Comparison of ENCODE assay signal across 8 cellular contexts in genomic region chr19:42270346-42271044, GRCh38. TPM values are rescaled to one million over a fixed set of nuclear protein-coding genes. Genes with fewer than 3 reads are reported as not detected.
A peak's percentile ranks its signal among the peaks of the same experiment; 100 is the strongest.
DNase-seq lines count a peak whose midpoint lies in the region; ATAC-seq, FAIRE-seq and TF ChIP-seq lines count a peak whose summit lies in the region.

No MANE protein-coding gene starts in this region.

- TF ChIP-seq POLR2A in H54 (IDR thresholded peaks at IDR 0.05; ENCODE audit: low read depth, low read length) = peak; percentile 55
- TF ChIP-seq POLR2A in K562 (conservative IDR thresholded peaks at IDR 0.05) = 0 out of 2 replicates have a peak, but pooled peaks have one; percentile 33

- H3K79me2 ChIP-seq in K562 (ENCODE audit: control insufficient read depth, insufficient read depth, low read length) = peaks cover 32% of the 10 kb centered on the region

- H3K9me1 ChIP-seq in K562 (ENCODE audit: control insufficient read depth, insufficient read depth, low read length) = no peaks in the 10 kb centered on the region

- CTCF ChIA-PET in K562 (lab: Yijun Ruan, JAX; ENCODE audit: low intra/inter-chr PET ratio) = no interaction called here

- no peak for TF ChIP-seq CTCF in K562 (IDR thresholded peaks at IDR 0.05 in 2 of 3, conservative IDR thresholded peaks at IDR 0.05 in 1 of 3; ENCODE audit: insufficient read depth in 2 of 3, low read depth in 1 of 3, low read length in 3 of 3)

- peak overlapping the region; percentile 97 to 99 for H3K9ac ChIP-seq in K562 (ENCODE audit: insufficient read depth in 1 of 2, low read depth in 2 of 2, low read length in 2 of 2)

- H3K4me1 ChIP-seq in K562 (replicated peaks in 1 of 2; ENCODE audit: control insufficient read depth in 2 of 2, insufficient read depth in 2 of 2, low read length in 2 of 2) = peaks cover 17 to 56% of the 10 kb centered on the region in 2 experiments

- no peak for TF ChIP-seq EP300 in K562 (IDR thresholded peaks at IDR 0.05; ENCODE audit: low read length)

- in situ Hi-C loops in K562 (cut with MboI) = no loop called here

- peaks cover 44% of the 10 kb centered on the region for H3K36me3 ChIP-seq in K562 (ENCODE audit: control insufficient read depth, insufficient read depth, low read length)

- POLR2A ChIA-PET in K562 (lab: Yijun Ruan, JAX) = interaction anchor here (0.7 to 2.9 kb wide), 7 partner anchors 9 to 408 kb away, joined by 3 to 16 read pairs (median 4); no protein-coding TSS in a partner anchor

- 9% methylated on average over 18 of the region's 18 CpGs for WGBS in K562 (ENCODE audit: insufficient coverage, low coverage, missing lambda C conversion rate)

- peak overlapping the region; percentile 91 for H3K27ac ChIP-seq in K562 (ENCODE audit: extremely low read depth, low read depth, low read length)

- FAIRE-seq in H54 (lab: Jason Lieb, UNC) (no peak), K562 (lab: Jason Lieb, UNC) (peak; percentile 48)

- H2AFZ ChIP-seq in K562 (ENCODE audit: low read depth, low read length) = peak overlapping the region; percentile 53

- H3K4me2 ChIP-seq in K562 (ENCODE audit: insufficient read depth, low read length) = peak overlapping the region; percentile 96

- no peak for TF ChIP-seq RAD21 in K562 (CRISPR knock-in tag; conservative IDR thresholded peaks at IDR 0.05 in 1 of 2, IDR thresholded peaks at IDR 0.05 in 1 of 2)

- DNase-seq in AG08395 (ENCODE audit: low spot score) = peak; percentile 80
- peak; percentile 90 for DNase-seq in H54 (ENCODE audit: insufficient read length, low spot score)
- DNase-seq in T-helper 9 cell = peak; percentile 61
- DNase-seq in K562 (ENCODE audit: extremely low read depth in 1 of 4, low spot score in 3 of 4) = peak in 2 of 4 experiments; percentile 42 to 62
- peak; percentile 77 for DNase-seq in left lobe of liver (ENCODE audit: low spot score)
- DNase-seq in stimulated activated CD4-positive, alpha-beta T cell treated with anti-CD3 and anti-CD28 coated beads, TNF-alpha, amount 100 ng/mL, for 48 hours (ENCODE audit: low read depth in 3 of 3) = peak in 2 of 3 donors; percentile 62 to 66
- no peak for DNase-seq in cerebellum (ENCODE audit: low spot score)

- no peaks in the 10 kb centered on the region for H3K27me3 ChIP-seq in K562 (ENCODE audit: control insufficient read depth in 2 of 2, insufficient read depth in 2 of 2, low read length in 2 of 2)

- H4K20me1 ChIP-seq in K562 (replicated peaks; ENCODE audit: control insufficient read depth, insufficient read depth, low read length) = no peaks in the 10 kb centered on the region

- peak overlapping the region; percentile 54 for H3K4me3 ChIP-seq in K562

- no peaks in the 10 kb centered on the region for H3K9me3 ChIP-seq in K562 (replicated peaks; ENCODE audit: control insufficient read depth, insufficient read depth, low read depth, low read length)

- intact Hi-C loops in K562 (cut with micrococcal nuclease) = no loop called here

- no peak for ATAC-seq in K562
- peak; percentile 17 for ATAC-seq in left lobe of liver
- no peak for ATAC-seq in GM21717 (IDR thresholded peaks at IDR 0.05; ENCODE audit: unreplicated experiment)

- no TSS peak for BruUV-seq in K562 (replicated peaks; lab: Mats Ljungman, UMichigan)

RNA-seq across cellular contexts. Expression of gene CIC, which starts 1.4 kb away (rescaled TPM):
- 24.1 and 86.8 TPM in 2 replicates for total RNA-seq in K562 (2011; cell fraction: chromatin; rRNA removed; ENCODE audit: low replicate concordance)
- total RNA-seq in K562 (2011; cell fraction: nucleolus; rRNA removed) = 64.6 and 65.9 TPM in 2 replicates
- total RNA-seq in K562 (2011; cell fraction: nucleoplasm; rRNA removed) = 39.3 and 41.3 TPM in 2 replicates
- total RNA-seq in K562 (2014; rRNA removed) (13.6 and 13.7 TPM in 2 replicates), K562 (2014; rRNA removed; fragmentation: Illumina TruSeq; extraction: Trizol) (1.5 and 2.2 TPM in 2 replicates), K562 (2015; rRNA removed; fragmentation: Illumina TruSeq; extraction: Trizol) (8.6 and 8.7 TPM in 2 replicates), K562 (2021) (37.6 and 44.7 TPM in 2 replicates), left lobe of liver (25.2 TPM), cerebellum (24.0 TPM)
- polyA plus RNA-seq in K562 (2011; rRNA removed) (3.0 and 5.8 TPM in 2 replicates), K562 (2014; fragmentation: Illumina TruSeq; extraction: Trizol) (12.0 and 21.5 TPM in 2 replicates), K562 (2014; fragmentation: Nextera tagmentation; extraction: Ambion mirVana) (under 1 TPM; 0.07 to 0.13 TPM), K562 (2014; rRNA removed) (18.9 and 19.9 TPM in 2 replicates)
- 4.3 and 10.0 TPM in 2 replicates for polyA plus RNA-seq in K562 (2011; cell fraction: cytosol; rRNA removed)
- polyA plus RNA-seq in K562 (2011; cell fraction: nucleus; rRNA removed) = 37.3 and 64.7 TPM in 2 replicates
- 24.4 and 27.9 TPM in 2 replicates for polyA plus RNA-seq in K562 (2012)
- 1.8 and 2.4 TPM in 2 replicates for polyA minus RNA-seq in K562 (2011; rRNA and poly(A)+ RNA removed)
- 12.8 and 21.3 TPM in 2 replicates for polyA minus RNA-seq in K562 (2011; cell fraction: cytosol; rRNA and poly(A)+ RNA removed)
- 14.4 and 16.6 TPM in 2 replicates for polyA minus RNA-seq in K562 (2011; cell fraction: nucleus; rRNA and poly(A)+ RNA removed)

RNA-seq across cellular contexts. Expression of gene ERF, which starts 15.6 kb away (rescaled TPM):
- total RNA-seq in K562 (2011; cell fraction: chromatin; rRNA removed; ENCODE audit: low replicate concordance) = 105 and 266 TPM in 2 replicates
- total RNA-seq in K562 (2011; cell fraction: nucleolus; rRNA removed) = 150 and 152 TPM in 2 replicates
- total RNA-seq in K562 (2011; cell fraction: nucleoplasm; rRNA removed) = 89.4 and 93.6 TPM in 2 replicates
- total RNA-seq in K562 (2014; rRNA removed) (27.1 and 29.8 TPM in 2 replicates), K562 (2014; rRNA removed; fragmentation: Illumina TruSeq; extraction: Trizol) (19.0 and 20.0 TPM in 2 replicates), K562 (2015; rRNA removed; fragmentation: Illumina TruSeq; extraction: Trizol) (26.5 and 30.0 TPM in 2 replicates), K562 (2021) (72.7 and 75.4 TPM in 2 replicates), left lobe of liver (35.9 TPM), cerebellum (9.2 TPM)
- polyA plus RNA-seq in K562 (2011; rRNA removed) (27.0 and 41.5 TPM in 2 replicates), K562 (2014; fragmentation: Illumina TruSeq; extraction: Trizol) (28.9 and 45.7 TPM in 2 replicates), K562 (2014; fragmentation: Nextera tagmentation; extraction: Ambion mirVana) (under 1 TPM; 0.03 to 0.13 TPM), K562 (2014; rRNA removed) (54.9 and 62.2 TPM in 2 replicates)
- 33.1 and 53.6 TPM in 2 replicates for polyA plus RNA-seq in K562 (2011; cell fraction: cytosol; rRNA removed)
- 142 and 197 TPM in 2 replicates for polyA plus RNA-seq in K562 (2011; cell fraction: nucleus; rRNA removed)
- 34.3 and 44.0 TPM in 2 replicates for polyA plus RNA-seq in K562 (2012)
- polyA minus RNA-seq in K562 (2011; rRNA and poly(A)+ RNA removed) = 16.2 and 21.5 TPM in 2 replicates
- 31.7 and 33.0 TPM in 2 replicates for polyA minus RNA-seq in K562 (2011; cell fraction: cytosol; rRNA and poly(A)+ RNA removed)
- polyA minus RNA-seq in K562 (2011; cell fraction: nucleus; rRNA and poly(A)+ RNA removed) = 30.3 and 43.7 TPM in 2 replicates

RNA-seq across cellular contexts. Expression of gene GSK3A, which starts 28.1 kb away (rescaled TPM):
- 22.4 and 48.7 TPM in 2 replicates for total RNA-seq in K562 (2011; cell fraction: chromatin; rRNA removed; ENCODE audit: low replicate concordance)
- total RNA-seq in K562 (2011; cell fraction: nucleolus; rRNA removed) = 25.8 and 28.0 TPM in 2 replicates
- total RNA-seq in K562 (2011; cell fraction: nucleoplasm; rRNA removed) = 24.6 and 32.8 TPM in 2 replicates
- total RNA-seq in K562 (2014; rRNA removed) (22.7 and 25.2 TPM in 2 replicates), K562 (2014; rRNA removed; fragmentation: Illumina TruSeq; extraction: Trizol) (16.6 and 21.4 TPM in 2 replicates), K562 (2015; rRNA removed; fragmentation: Illumina TruSeq; extraction: Trizol) (31.4 and 33.3 TPM in 2 replicates), K562 (2021) (54.9 and 56.0 TPM in 2 replicates), left lobe of liver (15.1 TPM), cerebellum (16.8 TPM)
- polyA plus RNA-seq in K562 (2011; rRNA removed) (49.3 and 61.9 TPM in 2 replicates), K562 (2014; fragmentation: Illumina TruSeq; extraction: Trizol) (90.0 and 90.7 TPM in 2 replicates), K562 (2014; fragmentation: Nextera tagmentation; extraction: Ambion mirVana) (under 1 TPM; 0.62 to 0.89 TPM), K562 (2014; rRNA removed) (54.2 and 55.4 TPM in 2 replicates)
- polyA plus RNA-seq in K562 (2011; cell fraction: cytosol; rRNA removed) = 72.0 and 94.0 TPM in 2 replicates
- polyA plus RNA-seq in K562 (2011; cell fraction: nucleus; rRNA removed) = 46.6 and 64.9 TPM in 2 replicates
- 48.3 and 56.6 TPM in 2 replicates for polyA plus RNA-seq in K562 (2012)
- polyA minus RNA-seq in K562 (2011; rRNA and poly(A)+ RNA removed) = 18.3 and 32.8 TPM in 2 replicates
- 31.4 and 33.4 TPM in 2 replicates for polyA minus RNA-seq in K562 (2011; cell fraction: cytosol; rRNA and poly(A)+ RNA removed)
- polyA minus RNA-seq in K562 (2011; cell fraction: nucleus; rRNA and poly(A)+ RNA removed) = 7.9 and 9.6 TPM in 2 replicates

RNA-seq across cellular contexts. Expression of gene PRR19, which starts 31.4 kb away (rescaled TPM):
- total RNA-seq in K562 (2011; cell fraction: chromatin; rRNA removed; ENCODE audit: low replicate concordance) = 0.30 and 0.67 TPM in 2 replicates
- total RNA-seq in K562 (2011; cell fraction: nucleolus; rRNA removed) = 0.39 and 0.83 TPM in 2 replicates
- 0.76 and 0.81 TPM in 2 replicates for total RNA-seq in K562 (2011; cell fraction: nucleoplasm; rRNA removed)
- total RNA-seq in K562 (2014; rRNA removed) = 0.54 and 1.1 TPM in 2 replicates
- total RNA-seq in K562 (2014; rRNA removed; fragmentation: Illumina TruSeq; extraction: Trizol) = 0.11 and 0.32 TPM in 2 replicates
- 0.94 and 1.1 TPM in 2 replicates for total RNA-seq in K562 (2015; rRNA removed; fragmentation: Illumina TruSeq; extraction: Trizol)
- total RNA-seq in K562 (2021) = 1.6 and 1.8 TPM in 2 replicates
- 0.24 and 0.34 TPM in 2 replicates for polyA plus RNA-seq in K562 (2011; rRNA removed)
- 0.41 and 2.0 TPM in 2 replicates for polyA plus RNA-seq in K562 (2011; cell fraction: cytosol; rRNA removed)
- polyA plus RNA-seq in K562 (2011; cell fraction: nucleus; rRNA removed) = 0.21 and 0.77 TPM in 2 replicates
- 1.4 and 1.7 TPM in 2 replicates for polyA plus RNA-seq in K562 (2012)
- polyA plus RNA-seq in K562 (2014; fragmentation: Illumina TruSeq; extraction: Trizol) = 1.0 and 1.9 TPM in 2 replicates
- polyA plus RNA-seq in K562 (2014; fragmentation: Nextera tagmentation; extraction: Ambion mirVana) = under 1 TPM; 0.10 to 0.18 TPM
- 0.73 and 1.6 TPM in 2 replicates for polyA plus RNA-seq in K562 (2014; rRNA removed)
- polyA minus RNA-seq in K562 (2011; rRNA and poly(A)+ RNA removed) = 0.15 and 0.32 TPM in 2 replicates
- 1.2 TPM in 1 of 2 replicates, not detected in the other for polyA minus RNA-seq in K562 (2011; cell fraction: cytosol; rRNA and poly(A)+ RNA removed)
- polyA minus RNA-seq in K562 (2011; cell fraction: nucleus; rRNA and poly(A)+ RNA removed) = 0.40 TPM in 1 of 2 replicates, not detected in the other
- 0.65 TPM for total RNA-seq in left lobe of liver
- 1.4 TPM for total RNA-seq in cerebellum

RNA-seq across cellular contexts. Expression of gene PAFAH1B3, which starts 31.9 kb away (rescaled TPM):
- 3.9 and 24.8 TPM in 2 replicates for total RNA-seq in K562 (2011; cell fraction: chromatin; rRNA removed; ENCODE audit: low replicate concordance)
- 45.0 and 47.0 TPM in 2 replicates for total RNA-seq in K562 (2011; cell fraction: nucleolus; rRNA removed)
- total RNA-seq in K562 (2011; cell fraction: nucleoplasm; rRNA removed) = 16.6 and 17.6 TPM in 2 replicates
- total RNA-seq in K562 (2014; rRNA removed) (114 and 146 TPM in 2 replicates), K562 (2014; rRNA removed; fragmentation: Illumina TruSeq; extraction: Trizol) (28.7 and 48.0 TPM in 2 replicates), K562 (2015; rRNA removed; fragmentation: Illumina TruSeq; extraction: Trizol) (78.9 and 81.0 TPM in 2 replicates), K562 (2021) (130 and 138 TPM in 2 replicates), left lobe of liver (2.2 TPM), cerebellum (83.7 TPM)
- polyA plus RNA-seq in K562 (2011; rRNA removed) (27.5 and 40.8 TPM in 2 replicates), K562 (2014; fragmentation: Illumina TruSeq; extraction: Trizol) (96.7 and 113 TPM in 2 replicates), K562 (2014; fragmentation: Nextera tagmentation; extraction: Ambion mirVana) (10 to 100 TPM; 10.5 to 23.5 TPM), K562 (2014; rRNA removed) (79.6 and 80.6 TPM in 2 replicates)
- 71.5 and 165 TPM in 2 replicates for polyA plus RNA-seq in K562 (2011; cell fraction: cytosol; rRNA removed)
- 47.4 and 73.9 TPM in 2 replicates for polyA plus RNA-seq in K562 (2011; cell fraction: nucleus; rRNA removed)
- polyA plus RNA-seq in K562 (2012) = 83.4 and 102 TPM in 2 replicates
- 20.7 and 34.8 TPM in 2 replicates for polyA minus RNA-seq in K562 (2011; rRNA and poly(A)+ RNA removed)
- 70.3 and 71.1 TPM in 2 replicates for polyA minus RNA-seq in K562 (2011; cell fraction: cytosol; rRNA and poly(A)+ RNA removed)
- 16.8 and 18.9 TPM in 2 replicates for polyA minus RNA-seq in K562 (2011; cell fraction: nucleus; rRNA and poly(A)+ RNA removed)
